In the genomic region with DNA sequence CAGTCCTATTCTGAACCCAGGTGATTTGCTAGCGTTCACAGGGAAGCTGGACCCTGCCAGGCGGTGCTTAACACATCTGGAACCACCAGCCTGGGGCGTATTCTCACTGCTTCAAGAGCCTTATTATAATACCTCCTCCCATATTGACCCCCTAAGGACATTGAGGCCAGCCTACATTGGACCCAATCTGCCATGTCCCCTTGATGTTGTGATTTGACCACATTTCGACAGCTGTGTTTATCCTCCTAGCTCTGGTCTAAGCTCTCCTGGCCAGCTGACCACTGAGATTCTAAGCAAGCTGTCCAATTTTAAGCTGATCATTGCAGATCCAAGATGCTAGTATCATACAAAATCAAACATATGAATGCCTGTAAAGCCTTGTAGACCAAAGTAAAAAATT, we compare ENCODE assay signal across 4 cellular contexts.
"Had no signal": no experiment of that assay in that cellular context is flagged by ENCODE, and none has a peak within 500 bp of the region (broad histone marks: within the 10 kb centered on the region; RNA-seq: fewer than 3 reads in every experiment).

No MANE protein-coding gene starts in this region.

- H3K4me3 Mint-ChIP-seq: GM23338, H9 had no signal

- H3K27ac Mint-ChIP-seq: GM23338, H9 had no signal

- ATAC-seq: GM23338 had no signal

- H3K9me3 Mint-ChIP-seq: GM23338, H9 had no signal

- DNase-seq: H9, HCEC 1CT, IMR-90 had no signal
